Comparison of ENCODE assay signal across 13 cellular contexts in genomic region chr5:166788050-166788449, GRCh38.
DNase-seq lines count a peak whose midpoint lies in the region; TF ChIP-seq lines count a peak whose summit lies in the region.
"Had no signal": no experiment of that assay in that cellular context is flagged by ENCODE, and none has a peak within 500 bp of the region (broad histone marks: within the 10 kb centered on the region; RNA-seq: fewer than 3 reads in every experiment).

No MANE protein-coding gene starts in this region.

- H3K36me3 Mint-ChIP-seq in HFFc6 (ENCODE audit: low read depth): no peaks in the 10 kb centered on the region
- H3K36me3 Mint-ChIP-seq: CD4-positive, alpha-beta memory T cell had no signal

- TF ChIP-seq CTCF in C4-2B (conservative IDR thresholded peaks at IDR 0.05) (no peak), HFFc6 (IDR thresholded peaks at IDR 0.05) (no peak)

- H2AFZ ChIP-seq in trophoblast cell (ENCODE audit: insufficient read depth, low read length, poor library complexity): no peak overlapping the region

- peaks cover 19% of the 10 kb centered on the region for H3K4me1 ChIP-seq in mesodermal cell (ENCODE audit: control insufficient read depth, insufficient read depth, low read length, poor library complexity, severe bottlenecking)
- H3K4me1 ChIP-seq in trophoblast cell (ENCODE audit: control insufficient read depth in 1 of 2, insufficient read depth in 2 of 2, low read length in 2 of 2): peaks cover 5 to 9% of the 10 kb centered on the region in 2 experiments

- H3K4me3 ChIP-seq in mesodermal cell (ENCODE audit: extremely low read depth, insufficient read depth, low read length, poor library complexity, severe bottlenecking) (no peak overlapping the region), trophoblast cell (ENCODE audit: low read depth, low read length) (no peak overlapping the region)
- H3K4me3 ChIP-seq: HAP-1 had no signal

- H3K27ac Mint-ChIP-seq in HFFc6: no peak overlapping the region
- H3K27ac Mint-ChIP-seq: B cell; CD4-positive, alpha-beta memory T cell had no signal

- no peak overlapping the region for H2BK12ac ChIP-seq in trophoblast cell (ENCODE audit: low read length)

- no peak overlapping the region for H2BK5ac ChIP-seq in trophoblast cell (ENCODE audit: low read depth, low read length, poor library complexity)

- H3K36me3 ChIP-seq in mesodermal cell (ENCODE audit: control insufficient read depth, insufficient read depth, low read length) (no peaks in the 10 kb centered on the region), trophoblast cell (ENCODE audit: control insufficient read depth in 1 of 2, insufficient read depth in 2 of 2, low read length in 2 of 2) (no peaks in the 10 kb centered on the region)
- H3K36me3 ChIP-seq: HAP-1 had no signal

- no peaks in the 10 kb centered on the region for H3K4me1 Mint-ChIP-seq in HFFc6 (ENCODE audit: low read depth)
- H3K4me1 Mint-ChIP-seq: B cell; CD4-positive, alpha-beta memory T cell had no signal

- peak overlapping the region; percentile 79 for H3K27ac ChIP-seq in C4-2B
- H3K27ac ChIP-seq in mesodermal cell (ENCODE audit: low read depth, low read length, severe bottlenecking): peak overlapping the region; percentile 42
- H3K27ac ChIP-seq in trophoblast cell (ENCODE audit: low read depth, low read length): peak overlapping the region; percentile 45

- peak; percentile 78 for DNase-seq in SK-N-DZ (ENCODE audit: low spot score)
- no peak for DNase-seq in trophoblast cell
- no peak for DNase-seq in HFFc6
- no peak for DNase-seq in iPS-NIHi11 (ENCODE audit: low spot score)
- no peak for DNase-seq in epidermal melanocyte (ENCODE audit: insufficient read length, low spot score)
- DNase-seq: C1 segment of cervical spinal cord; CD4-positive, alpha-beta memory T cell; DMS79; GOT3 had no signal

- H4K91ac ChIP-seq in trophoblast cell (ENCODE audit: low read depth, low read length): no peak overlapping the region

- H3K79me1 ChIP-seq in trophoblast cell (ENCODE audit: low read length): peaks cover 11% of the 10 kb centered on the region

- no peak overlapping the region for H4K12ac ChIP-seq in trophoblast cell (ENCODE audit: low read depth, low read length)

- no peaks in the 10 kb centered on the region for H3K9me3 ChIP-seq in mesodermal cell (ENCODE audit: control insufficient read depth, low read length)
- H3K9me3 ChIP-seq in trophoblast cell (ENCODE audit: insufficient read depth, low read depth, low read length): peaks cover 4% of the 10 kb centered on the region
- H3K9me3 ChIP-seq: HAP-1 had no signal

- no peak overlapping the region for H3K4me2 ChIP-seq in trophoblast cell (ENCODE audit: low read length)

- no peak overlapping the region for H3K4ac ChIP-seq in trophoblast cell (ENCODE audit: low read depth, low read length)

- peaks cover 37% of the 10 kb centered on the region for H3K9me3 Mint-ChIP-seq in HFFc6

- H3K27me3 Mint-ChIP-seq in HFFc6 (ENCODE audit: insufficient read depth): no peaks in the 10 kb centered on the region
- H3K27me3 Mint-ChIP-seq: B cell; CD4-positive, alpha-beta memory T cell had no signal

- H3K23ac ChIP-seq in trophoblast cell (ENCODE audit: low read length): no peak overlapping the region

- H3K27me3 ChIP-seq in trophoblast cell (ENCODE audit: insufficient read depth, low read length): peaks cover 3% of the 10 kb centered on the region

- H3K18ac ChIP-seq in trophoblast cell (ENCODE audit: low read length): no peak overlapping the region

- H4K8ac ChIP-seq in trophoblast cell (ENCODE audit: low read depth, low read length): no peak overlapping the region

- 100% methylated on average over 1 of the region's 1 CpG; no CpG with 5 or more reads in 1 of the 2 experiments for WGBS in mesodermal cell (ENCODE audit: insufficient coverage in 2 of 2), 2 experiments
- no CpG with 5 or more reads among the region's 1 CpG for WGBS in trophoblast cell (ENCODE audit: extremely low coverage, insufficient coverage, insufficient read length)

- H3K14ac ChIP-seq in trophoblast cell (ENCODE audit: low read length): no peak overlapping the region

- H3K9ac ChIP-seq in trophoblast cell (ENCODE audit: low read length): no peak overlapping the region

- H2BK120ac ChIP-seq in trophoblast cell (ENCODE audit: insufficient read depth, low read length, poor library complexity): no peak overlapping the region

- no peak overlapping the region for H2AK5ac ChIP-seq in trophoblast cell (ENCODE audit: low read length)

- no peak overlapping the region for H3K4me3 Mint-ChIP-seq in HFFc6
- H3K4me3 Mint-ChIP-seq: B cell; CD4-positive, alpha-beta memory T cell had no signal

- no peaks in the 10 kb centered on the region for H3K79me2 ChIP-seq in trophoblast cell (ENCODE audit: control insufficient read depth, insufficient read depth, low read length, poor library complexity)
